In the genomic region with DNA sequence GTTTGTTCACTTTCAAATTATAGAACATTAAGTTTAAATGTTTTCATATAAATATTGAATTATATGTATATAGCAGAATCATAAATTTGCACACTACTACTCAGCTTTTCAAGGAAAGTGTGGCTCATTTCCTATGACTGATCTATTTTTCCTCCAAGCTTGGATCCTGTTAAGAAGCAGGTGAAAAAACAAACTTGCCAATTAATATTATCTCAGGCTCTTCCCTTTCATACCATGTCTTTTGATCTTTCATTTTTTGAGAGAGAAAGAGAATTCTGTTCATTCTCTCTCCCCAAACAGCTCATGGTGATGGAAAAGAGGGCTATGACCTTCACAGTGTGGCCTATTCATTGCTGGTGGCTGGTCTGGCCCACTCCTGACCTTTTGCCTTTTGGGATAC, we compare ENCODE assay signal across 17 cellular contexts. TPM values are rescaled to one million over a fixed set of nuclear protein-coding genes. Genes with fewer than 3 reads are reported as not detected.
DNase-seq lines count a peak whose midpoint lies in the region; ATAC-seq, FAIRE-seq and TF ChIP-seq lines count a peak whose summit lies in the region.
"Had no signal": no experiment of that assay in that cellular context is flagged by ENCODE, and none has a peak within 500 bp of the region (broad histone marks: within the 10 kb centered on the region; RNA-seq: fewer than 3 reads in every experiment).

No MANE protein-coding gene starts in this region.

- H3K4me3 Mint-ChIP-seq in HFFc6 (0 out of 2 replicates have a peak overlapping the region, but pooled peaks have one; percentile 57), astrocyte (ENCODE audit: unreplicated experiment) (no peak overlapping the region)
- H3K4me3 Mint-ChIP-seq in stimulated activated naive CD8-positive, alpha-beta T cell treated with anti-CD3 and anti-CD28 coated beads, Interleukin-15, amount 100 ng/mL, for 72 hours, result no peak overlapping the region
- H3K4me3 Mint-ChIP-seq: B cell; CD4-positive, alpha-beta T cell had no signal

- H3K79me2 ChIP-seq in astrocyte (ENCODE audit: insufficient read depth, low read length), result no peaks in the 10 kb centered on the region
- no peaks in the 10 kb centered on the region for H3K79me2 ChIP-seq in fibroblast of lung (ENCODE audit: control insufficient read depth, insufficient read depth, low read length)

- H3K27me3 Mint-ChIP-seq in HFFc6 (ENCODE audit: insufficient read depth) (no peaks in the 10 kb centered on the region), astrocyte (ENCODE audit: low read depth, unreplicated experiment) (no peaks in the 10 kb centered on the region)
- H3K27me3 Mint-ChIP-seq in stimulated activated naive CD8-positive, alpha-beta T cell treated with anti-CD3 and anti-CD28 coated beads, Interleukin-15, amount 100 ng/mL, for 72 hours, result no peaks in the 10 kb centered on the region
- H3K27me3 Mint-ChIP-seq: CD4-positive, alpha-beta T cell had no signal

- TF ChIP-seq CTCF in HFFc6 (IDR thresholded peaks at IDR 0.05) (no peak), astrocyte (IDR thresholded peaks at IDR 0.05; ENCODE audit: insufficient read depth, low read depth, low read length) (no peak), fibroblast of lung (conservative IDR thresholded peaks at IDR 0.05 in 1 of 2, IDR thresholded peaks at IDR 0.05 in 1 of 2; ENCODE audit: low read depth in 1 of 2, low read length in 2 of 2) (no peak)

- H3K9ac ChIP-seq in astrocyte (ENCODE audit: low read length) (peak overlapping the region; percentile 20), fibroblast of lung (ENCODE audit: insufficient read depth, low read length) (no peak overlapping the region), skeletal muscle satellite cell (ENCODE audit: low read depth, low read length) (no peak overlapping the region)

- TF ChIP-seq POLR2A in GM12891 (IDR thresholded peaks at IDR 0.05; ENCODE audit: low read depth, low read length) (no peak), erythroblast (IDR thresholded peaks at IDR 0.05; ENCODE audit: low read length) (no peak)

- FAIRE-seq in astrocyte (lab: Jason Lieb, UNC) (no peak), GM12891 (lab: Jason Lieb, UNC) (no peak)
- FAIRE-seq: GM19239 had no signal

- H4K20me1 ChIP-seq in astrocyte (ENCODE audit: insufficient read depth, low read length), result no peaks in the 10 kb centered on the region
- H4K20me1 ChIP-seq in fibroblast of lung (ENCODE audit: control insufficient read depth, extremely low read depth, insufficient read depth, low read length), result no peaks in the 10 kb centered on the region

- H3K36me3 ChIP-seq in astrocyte (ENCODE audit: insufficient read depth, low read length) (no peaks in the 10 kb centered on the region), fibroblast of lung (ENCODE audit: control insufficient read depth, insufficient read depth, low read length) (no peaks in the 10 kb centered on the region), skeletal muscle satellite cell (ENCODE audit: insufficient read depth, low read length) (no peaks in the 10 kb centered on the region)

- DNase-seq in HFFc6 (no peak), astrocyte (ENCODE audit: low read depth) (peak; percentile 26), fibroblast of lung (ENCODE audit: low read depth in 2 of 2) (peak in 1 of 2 donors; percentile 34), GM12891 (ENCODE audit: insufficient read length, low spot score) (no peak), erythroblast (lab: John Stamatoyannopoulos, UW) (no peak)
- DNase-seq in stimulated activated naive CD8-positive, alpha-beta T cell treated with anti-CD3 and anti-CD28 coated beads, Interleukin-15, amount 100 ng/mL, for 72 hours, result no peak
- DNase-seq: Calu3; CD4-positive, alpha-beta T cell; DMS53; H7; NCI-H1436 treated with DMSO at 0.1 percent for 48 hours; NCI-H2029 treated with DMSO at 0.1 percent for 48 hours; NCI-H774 had no signal

- peak overlapping the region; percentile 90 for H3K27ac Mint-ChIP-seq in HFFc6
- H3K27ac Mint-ChIP-seq in astrocyte (ENCODE audit: unreplicated experiment), result no peak overlapping the region
- H3K27ac Mint-ChIP-seq in stimulated activated naive CD8-positive, alpha-beta T cell treated with anti-CD3 and anti-CD28 coated beads, Interleukin-15, amount 100 ng/mL, for 72 hours, result no peak overlapping the region
- H3K27ac Mint-ChIP-seq: B cell; CD4-positive, alpha-beta T cell had no signal

- ATAC-seq in stimulated activated naive CD8-positive, alpha-beta T cell treated with anti-CD3 and anti-CD28 coated beads, Interleukin-15, amount 100 ng/mL, for 72 hours, result no peak
- ATAC-seq: K562 had no signal

- peak overlapping the region; percentile 58 for H3K4me2 ChIP-seq in astrocyte (ENCODE audit: low read length)
- H3K4me2 ChIP-seq in fibroblast of lung (ENCODE audit: extremely low read depth, insufficient read depth, low read length), result peak overlapping the region; percentile 56
- peak overlapping the region; percentile 52 for H3K4me2 ChIP-seq in skeletal muscle satellite cell (ENCODE audit: low read length)

- H3K4me1 Mint-ChIP-seq in HFFc6 (ENCODE audit: low read depth), result peaks cover 46% of the 10 kb centered on the region
- peaks cover 22% of the 10 kb centered on the region for H3K4me1 Mint-ChIP-seq in astrocyte (ENCODE audit: low read depth, unreplicated experiment)
- H3K4me1 Mint-ChIP-seq in stimulated activated naive CD8-positive, alpha-beta T cell treated with anti-CD3 and anti-CD28 coated beads, Interleukin-15, amount 100 ng/mL, for 72 hours, result no peaks in the 10 kb centered on the region
- H3K4me1 Mint-ChIP-seq: B cell had no signal

- H3K27ac ChIP-seq in astrocyte (ENCODE audit: low read depth, low read length), result peak overlapping the region; percentile 76
- peak overlapping the region; percentile 75 for H3K27ac ChIP-seq in fibroblast of lung (ENCODE audit: insufficient read depth, low read length)

- no peak overlapping the region for H2AFZ ChIP-seq in astrocyte (ENCODE audit: low read depth, low read length)
- no peak overlapping the region for H2AFZ ChIP-seq in fibroblast of lung (ENCODE audit: low read length)

- no peaks in the 10 kb centered on the region for H3K9me3 Mint-ChIP-seq in HFFc6
- H3K9me3 Mint-ChIP-seq in astrocyte (ENCODE audit: unreplicated experiment), result peaks cover 3% of the 10 kb centered on the region
- no peaks in the 10 kb centered on the region for H3K9me3 Mint-ChIP-seq in stimulated activated naive CD8-positive, alpha-beta T cell treated with anti-CD3 and anti-CD28 coated beads, Interleukin-15, amount 100 ng/mL, for 72 hours
- H3K9me3 Mint-ChIP-seq: CD4-positive, alpha-beta T cell had no signal

- no peak overlapping the region for H3K4me3 ChIP-seq in astrocyte (ENCODE audit: insufficient read depth, low read depth, low read length)
- H3K4me3 ChIP-seq in fibroblast of lung (replicated peaks in 1 of 4; ENCODE audit: control extremely low read depth in 1 of 4, insufficient read depth in 1 of 4, low read depth in 3 of 4, low read length in 4 of 4), result no peak overlapping the region
- peak overlapping the region; percentile 6 for H3K4me3 ChIP-seq in skeletal muscle satellite cell (ENCODE audit: low read length)
- H3K4me3 ChIP-seq: K562 had no signal

- H3K9me3 ChIP-seq in astrocyte (ENCODE audit: insufficient read depth, low read depth, low read length) (no peaks in the 10 kb centered on the region), fibroblast of lung (ENCODE audit: control insufficient read depth, insufficient read depth, low read depth, low read length) (no peaks in the 10 kb centered on the region), skeletal muscle satellite cell (replicated peaks; ENCODE audit: low read length) (no peaks in the 10 kb centered on the region)

- H3K36me3 Mint-ChIP-seq in HFFc6 (ENCODE audit: low read depth) (no peaks in the 10 kb centered on the region; the same call in 1 of the 2 replicates), astrocyte (ENCODE audit: low read depth, unreplicated experiment) (no peaks in the 10 kb centered on the region)

- H3K27me3 ChIP-seq in astrocyte (ENCODE audit: insufficient read depth, low read length), result no peaks in the 10 kb centered on the region
- no peaks in the 10 kb centered on the region for H3K27me3 ChIP-seq in fibroblast of lung (ENCODE audit: control insufficient read depth, insufficient read depth, low read length)
- no peaks in the 10 kb centered on the region for H3K27me3 ChIP-seq in skeletal muscle satellite cell (ENCODE audit: control insufficient read depth, insufficient read depth, low read length)

- H3K4me1 ChIP-seq in astrocyte (ENCODE audit: insufficient read depth, low read length) (peaks cover 23% of the 10 kb centered on the region), fibroblast of lung (ENCODE audit: control insufficient read depth, extremely low read depth, insufficient read depth, low read length) (peaks cover 18% of the 10 kb centered on the region), skeletal muscle satellite cell (ENCODE audit: control insufficient read depth, insufficient read depth, low read length) (peaks cover 28% of the 10 kb centered on the region)

TF ChIP-seq in GM12891, 5 proteins besides CTCF, POLR2A, EP300 and RAD21:
- no peak for TF ChIP-seq SPI1 (IDR thresholded peaks at IDR 0.05; ENCODE audit: low read depth, low read length)
- TF ChIP-seq PAX5 (IDR thresholded peaks at IDR 0.05; ENCODE audit: insufficient read depth, low read length, severe bottlenecking), result no peak
- no peak for TF ChIP-seq TAF1 (IDR thresholded peaks at IDR 0.05; ENCODE audit: low read depth, low read length)
- no peak for TF ChIP-seq POLR2AphosphoS5 (IDR thresholded peaks at IDR 0.05; ENCODE audit: low read depth, low read length)
- TF ChIP-seq POU2F2 (IDR thresholded peaks at IDR 0.05; ENCODE audit: low read depth, low read length), result no peak

RNA-seq across cellular contexts. Expression of gene SEC16B, which starts 43.7 kb away (rescaled TPM):
- 1 to 10 TPM; 1.7 to 3.2 (median 2.0) TPM for total RNA-seq in HFFc6 (2021; fragmentation: NEBNext Ultra II Directional; extraction: Animal tissue kit (Norgen Biotek cat#: 25700))
- 3.0 and 4.2 TPM in 2 replicates for total RNA-seq in astrocyte
- total RNA-seq in fibroblast of lung, result 1.0 and 3.1 TPM in 2 replicates
- polyA plus RNA-seq in fibroblast of lung, result 1.8 and 2.7 TPM in 2 replicates
- polyA plus RNA-seq in fibroblast of lung (2012), result 1.7 and 2.2 TPM in 2 replicates
- 1.7 and 4.1 TPM in 2 replicates for polyA minus RNA-seq in fibroblast of lung (ENCODE audit: low replicate concordance)
- total RNA-seq in skeletal muscle satellite cell (2012; rRNA removed), result 1.8 and 4.4 TPM in 2 replicates
- not detected for polyA plus RNA-seq in GM12891 (2012; ENCODE audit: low read depth, missing spikeins)
- total RNA-seq: CD4-positive, alpha-beta T cell; K562 had no signal
- polyA plus RNA-seq: K562 had no signal
